In genomic region chr2:218291934-218292699, GRCh38 we compare ENCODE assay signal across 8 cellular contexts. TPM values are rescaled to one million over a fixed set of nuclear protein-coding genes. Genes with fewer than 3 reads are reported as not detected.
DNase-seq lines count a peak whose midpoint lies in the region; ATAC-seq and TF ChIP-seq lines count a peak whose summit lies in the region.

TMBIM1 (minus strand) TSS chr2:218292503; CDS start chr2:218282141, 10,362 bp downstream.

- H3K27me3 ChIP-seq in RWPE2 (ENCODE audit: insufficient read depth, poor library complexity, severe bottlenecking): no peaks in the 10 kb centered on the region
- no peaks in the 10 kb centered on the region for H3K27me3 ChIP-seq in thymus (ENCODE audit: control insufficient read depth, insufficient read depth)

- H3K36me3 ChIP-seq in RWPE2 (ENCODE audit: low read depth): peaks cover 10% of the 10 kb centered on the region; the same call in 1 of the 2 replicates
- H3K36me3 ChIP-seq in thymus (ENCODE audit: control insufficient read depth, insufficient read depth): no peaks in the 10 kb centered on the region

- peak within 1 kb of the TSS; percentile 88 for H3K27ac Mint-ChIP-seq in activated naive CD4-positive, alpha-beta T cell treated with anti-CD3 and anti-CD28 coated beads, Interleukin-2, amount 10 ng/mL, durations not matched to agents 7 days and 5 days
- H3K27ac Mint-ChIP-seq in osteocyte (ENCODE audit: unreplicated experiment): peak within 1 kb of the TSS; percentile 88

- peak within 1 kb of the TSS; percentile 95 for H3K27ac ChIP-seq in RWPE2 (ENCODE audit: poor library complexity, severe bottlenecking)
- peak within 1 kb of the TSS; percentile 88 for H3K27ac ChIP-seq in thymus (ENCODE audit: low read depth)

- H3K9me3 Mint-ChIP-seq in activated naive CD4-positive, alpha-beta T cell treated with anti-CD3 and anti-CD28 coated beads, Interleukin-2, amount 10 ng/mL, durations not matched to agents 7 days and 5 days: no peaks in the 10 kb centered on the region
- H3K9me3 Mint-ChIP-seq in osteocyte (ENCODE audit: unreplicated experiment): no peaks in the 10 kb centered on the region

- H3K4me1 ChIP-seq in RWPE2 (ENCODE audit: insufficient read depth, poor library complexity, severe bottlenecking): peaks cover 60% of the 10 kb centered on the region
- H3K4me1 ChIP-seq in thymus (ENCODE audit: control insufficient read depth, insufficient read depth, low read length): peaks cover 35% of the 10 kb centered on the region

- H3K4me3 ChIP-seq in AG10803 (ENCODE audit: low read length): peak within 1 kb of the TSS; percentile 91
- peak within 1 kb of the TSS; percentile 72 for H3K4me3 ChIP-seq in RWPE2 (ENCODE audit: severe bottlenecking)
- peak within 1 kb of the TSS; percentile 80 for H3K4me3 ChIP-seq in thymus (ENCODE audit: low read length)

- H3K4me3 Mint-ChIP-seq in activated naive CD4-positive, alpha-beta T cell treated with anti-CD3 and anti-CD28 coated beads, Interleukin-2, amount 10 ng/mL, durations not matched to agents 7 days and 5 days: peak within 1 kb of the TSS; percentile 78
- H3K4me3 Mint-ChIP-seq in osteocyte (ENCODE audit: unreplicated experiment): peak within 1 kb of the TSS; percentile 80

- H3K9me3 ChIP-seq in RWPE2 (ENCODE audit: severe bottlenecking): no peaks in the 10 kb centered on the region
- no peaks in the 10 kb centered on the region for H3K9me3 ChIP-seq in thymus (ENCODE audit: control insufficient read depth)

- WGBS in thymus: 4% methylated on average over 62 of the region's 62 CpGs

- CTCF ChIA-PET in activated naive CD4-positive, alpha-beta T cell treated with anti-CD3 and anti-CD28 coated beads, Interleukin-2, amount 10 ng/mL, durations not matched to agents 7 days and 5 days (lab: Charles Lee): interaction anchor here (0.6 to 15.2 kb wide), 9 partner anchors 10 to 356 kb away, joined by 3 to 195 read pairs (median 4); partner anchors contain the start of genes AAMP, CATIP and PNKD

- DNase-seq in AG10803 (ENCODE audit: low read depth) (peak; percentile 68), RWPE2 (ENCODE audit: low spot score) (no peak), glomerular endothelial cell (ENCODE audit: extremely low read depth, low read depth, low spot score) (no peak), osteocyte (ENCODE audit: extremely low spot score, unreplicated experiment) (peak; percentile 91)
- peak; percentile 82 for DNase-seq in activated naive CD4-positive, alpha-beta T cell treated with anti-CD3 and anti-CD28 coated beads, Interleukin-2, amount 10 ng/mL, durations not matched to agents 7 days and 5 days

- H3K27me3 Mint-ChIP-seq in activated naive CD4-positive, alpha-beta T cell treated with anti-CD3 and anti-CD28 coated beads, Interleukin-2, amount 10 ng/mL, durations not matched to agents 7 days and 5 days: peaks cover 4% of the 10 kb centered on the region
- H3K27me3 Mint-ChIP-seq in osteocyte (ENCODE audit: unreplicated experiment): no peaks in the 10 kb centered on the region

- ATAC-seq in GM19023 (IDR thresholded peaks at IDR 0.05; ENCODE audit: unreplicated experiment): peak; percentile 77
- ATAC-seq in HG03159 (IDR thresholded peaks at IDR 0.05; ENCODE audit: unreplicated experiment): peak; percentile 76
- ATAC-seq in RWPE2 (ENCODE audit: low read depth): peak; percentile 76

- TF ChIP-seq CTCF in AG10803 (conservative IDR thresholded peaks at IDR 0.05; ENCODE audit: low read length): peak; percentile 46
- TF ChIP-seq CTCF in RWPE2 (IDR thresholded peaks at IDR 0.05; ENCODE audit: poor library complexity, severe bottlenecking): peak; percentile 97
- peak; percentile 98 for TF ChIP-seq CTCF in osteocyte (IDR thresholded peaks at IDR 0.05)

- peaks cover 71% of the 10 kb centered on the region for H3K4me1 Mint-ChIP-seq in activated naive CD4-positive, alpha-beta T cell treated with anti-CD3 and anti-CD28 coated beads, Interleukin-2, amount 10 ng/mL, durations not matched to agents 7 days and 5 days
- H3K4me1 Mint-ChIP-seq in osteocyte (ENCODE audit: unreplicated experiment): peaks cover 41% of the 10 kb centered on the region

- H3K36me3 Mint-ChIP-seq in activated naive CD4-positive, alpha-beta T cell treated with anti-CD3 and anti-CD28 coated beads, Interleukin-2, amount 10 ng/mL, durations not matched to agents 7 days and 5 days: peaks cover 15% of the 10 kb centered on the region
- H3K36me3 Mint-ChIP-seq in osteocyte (ENCODE audit: unreplicated experiment): no peaks in the 10 kb centered on the region

RNA-seq across cellular contexts. Expression of gene TMBIM1, which starts in this region (rescaled TPM):
- total RNA-seq in glomerular endothelial cell (113 and 115 TPM in 2 replicates), osteocyte (86.4 and 97.4 TPM in 2 replicates)
- 56.2 TPM for polyA plus RNA-seq in thymus

Comparison
In these comparisons a context has a peak if more than half of its experiments do, and no peak if none do; other contexts are left out.
1. DNase-seq: peak in AG10803 (single experiment), activated naive CD4-positive, alpha-beta T cell treated with anti-CD3 and anti-CD28 coated beads, Interleukin-2, amount 10 ng/mL, durations not matched to agents 7 days and 5 days (single experiment) and osteocyte (single experiment); none in RWPE2 (single experiment) and glomerular endothelial cell (single experiment).
2. CTCF ChIP-seq: peak in every context shown above with its lines; median percentile 98 in osteocyte; 97 in RWPE2; 46 in AG10803.
3. Peak in every context shown above with its lines, with median percentiles within 50 percentile points of each other: H3K4me3 ChIP-seq and ATAC-seq.